In genomic region chr21:44817506-44817880, GRCh38 we compare ENCODE assay signal across 8 cellular contexts. TPM values are rescaled to one million over a fixed set of nuclear protein-coding genes. Genes with fewer than 3 reads are reported as not detected.
A peak's percentile ranks its signal among the peaks of the same experiment; 100 is the strongest.
DNase-seq lines count a peak whose midpoint lies in the region; ATAC-seq and TF ChIP-seq lines count a peak whose summit lies in the region.

No MANE protein-coding gene starts in this region.

- DNase-seq in BE2C (peak; percentile 95), NCI-H82 (lab: John Stamatoyannopoulos, UW) (peak; percentile 92), medulla oblongata (ENCODE audit: extremely low spot score) (peak; percentile 92)
- peak; percentile 87 to 88 for DNase-seq in activated CD8-positive, alpha-beta memory T cell treated with anti-CD3 and anti-CD28 coated beads for 4 hours (ENCODE audit: low read depth in 2 of 2)
- DNase-seq in effector CD8-positive, alpha-beta T cell (lab: John Stamatoyannopoulos, UW) = peak; percentile 91
- DNase-seq in stimulated activated CD4-positive, alpha-beta T cell treated with anti-CD3 and anti-CD28 coated beads, TNF-alpha, amount 100 ng/mL, for 1 hour (ENCODE audit: low read depth in 3 of 3, low spot score in 1 of 3) = peak; percentile 82 to 91 (median 90)

- H3K9me3 ChIP-seq in BE2C = peaks cover 3% of the 10 kb centered on the region

- H3K36me3 ChIP-seq in BE2C = peaks cover 5% of the 10 kb centered on the region; the same call in 1 of the 2 replicates

- TF ChIP-seq CTCF in BE2C (IDR thresholded peaks at IDR 0.05; ENCODE audit: low read depth, low read length) = no peak

- H3K27me3 ChIP-seq in BE2C = no peaks in the 10 kb centered on the region

- ATAC-seq in GM19351 (IDR thresholded peaks at IDR 0.05; ENCODE audit: unreplicated experiment) (peak; percentile 69), HG03460 (IDR thresholded peaks at IDR 0.05; ENCODE audit: unreplicated experiment) (peak; percentile 75)

- no peaks in the 10 kb centered on the region for H3K4me1 ChIP-seq in BE2C

- H3K4me3 ChIP-seq in BE2C (ENCODE audit: low read depth, low read length) = peak overlapping the region; percentile 65

RNA-seq across cellular contexts. Expression of gene SUMO3, which starts 0.4 kb away (rescaled TPM):
- 93.0 TPM for polyA plus RNA-seq in BE2C (2012; ENCODE audit: insufficient read depth, insufficient read length, low read depth)

RNA-seq across cellular contexts. Expression of gene UBE2G2, which starts 15.9 kb away (rescaled TPM):
- 194 TPM for polyA plus RNA-seq in BE2C (2012; ENCODE audit: insufficient read depth, insufficient read length, low read depth)

RNA-seq across cellular contexts. Expression of gene PTTG1IP, which starts 56.0 kb away (rescaled TPM):
- 217 TPM for polyA plus RNA-seq in BE2C (2012; ENCODE audit: insufficient read depth, insufficient read length, low read depth)

Comparison
In these comparisons a context has a peak if more than half of its experiments do, and no peak if none do; other contexts are left out.
1. Peak in every context shown above with its lines: DNase-seq, ATAC-seq and H3K4me3 ChIP-seq.